Comparison of ENCODE assay signal across 26 cellular contexts in the genomic region with DNA sequence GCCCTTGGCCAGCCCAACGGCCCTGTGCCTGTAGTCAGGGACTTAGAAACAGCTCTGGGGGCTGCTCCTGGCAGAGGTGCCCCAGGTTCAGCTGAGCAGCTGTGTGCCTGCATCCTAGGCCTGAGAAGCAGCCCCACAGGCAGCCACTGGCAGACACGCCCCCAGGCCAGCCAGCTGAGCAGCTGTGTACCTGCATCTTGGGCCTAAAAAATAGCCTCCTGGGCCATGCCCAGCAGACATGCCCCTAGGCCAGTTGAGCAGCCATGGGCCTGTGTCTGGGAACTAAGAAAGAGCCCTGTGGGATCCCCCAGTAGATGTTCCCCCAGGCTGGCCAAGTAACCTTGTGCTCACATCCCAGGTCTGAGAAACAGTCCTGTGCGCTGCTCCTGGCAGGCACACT.
"Had no signal": no experiment of that assay in that cellular context is flagged by ENCODE, and none has a peak within 500 bp of the region (broad histone marks: within the 10 kb centered on the region; RNA-seq: fewer than 3 reads in every experiment).

No MANE protein-coding gene starts in this region.

- H3K4me1 ChIP-seq: neural progenitor cell, parathyroid adenoma, psoas muscle, right lobe of liver, stomach, thyroid gland, tibial nerve, upper lobe of left lung, vagina had no signal

- H3K27ac ChIP-seq: neural progenitor cell, neutrophil, ovary, parathyroid adenoma, psoas muscle, right lobe of liver, skin epidermis, stomach, thoracic aorta, thyroid gland, tibial nerve, upper lobe of left lung, vagina had no signal

- H3K4me3 ChIP-seq: neural progenitor cell, ovary, psoas muscle, right lobe of liver, skin epidermis, stomach, thoracic aorta, thyroid gland, tibial nerve, upper lobe of left lung, vagina had no signal

- FAIRE-seq: urothelium cell line had no signal

- H3K36me3 ChIP-seq: neural progenitor cell, neutrophil, ovary, right lobe of liver, stomach, thoracic aorta, thyroid gland, tibial nerve, upper lobe of left lung, vagina had no signal

- H3K27me3 ChIP-seq: neural progenitor cell, neutrophil, ovary, right lobe of liver, stomach, thyroid gland, tibial nerve, upper lobe of left lung, vagina had no signal

- H3K9me3 ChIP-seq: ovary, right lobe of liver, thyroid gland, vagina had no signal

- ATAC-seq: naive thymus-derived CD4-positive, alpha-beta T cell; natural killer cell; psoas muscle; right cardiac atrium; stimulated activated effector memory CD8-positive, alpha-beta T cell treated with anti-CD3 and anti-CD28 coated beads, Interleukin-12 subunit alpha, Interleukin-12 subunit beta, amount 100 ng/mL, for 72 hours; stimulated activated naive B cell treated with anti-CD40 and anti-IgM and Interleukin-4, amounts not matched to agents 10 μg/mL and 1 μg/mL and 100 μg/mL, for 72 hours had no signal

- DNase-seq: naive thymus-derived CD4-positive, alpha-beta T cell; natural killer cell; nucleus accumbens; ovary; psoas muscle; right lobe of liver; stimulated activated CD4-positive, alpha-beta T cell treated with anti-CD3 and anti-CD28 coated beads, Interleukin-15, amount 100 ng/mL, for 24 hours; stimulated activated CD4-positive, alpha-beta T cell treated with anti-CD3 and anti-CD28 coated beads, Interleukin-2, amount 100 ng/mL, for 24 hours; stimulated activated CD4-positive, alpha-beta T cell treated with anti-CD3 and anti-CD28 coated beads, Interleukin-2, amount 100 ng/mL, for 48 hours; stimulated activated CD4-positive, alpha-beta T cell treated with anti-CD3 and anti-CD28 coated beads, Interleukin-4, amount 100 ng/mL, for 24 hours; stimulated activated naive B cell treated with anti-CD40 and anti-IgM and Interleukin-4, amounts not matched to agents 10 μg/mL and 1 μg/mL and 100 μg/mL, for 72 hours; stimulated activated naive CD4-positive, alpha-beta T cell treated with Interleukin-2 at 50 U/mL for 16 hours; stomach; thyroid gland; trophoblast cell had no signal
